11 cellular contexts compared by ENCODE assay signal in the genomic region with DNA sequence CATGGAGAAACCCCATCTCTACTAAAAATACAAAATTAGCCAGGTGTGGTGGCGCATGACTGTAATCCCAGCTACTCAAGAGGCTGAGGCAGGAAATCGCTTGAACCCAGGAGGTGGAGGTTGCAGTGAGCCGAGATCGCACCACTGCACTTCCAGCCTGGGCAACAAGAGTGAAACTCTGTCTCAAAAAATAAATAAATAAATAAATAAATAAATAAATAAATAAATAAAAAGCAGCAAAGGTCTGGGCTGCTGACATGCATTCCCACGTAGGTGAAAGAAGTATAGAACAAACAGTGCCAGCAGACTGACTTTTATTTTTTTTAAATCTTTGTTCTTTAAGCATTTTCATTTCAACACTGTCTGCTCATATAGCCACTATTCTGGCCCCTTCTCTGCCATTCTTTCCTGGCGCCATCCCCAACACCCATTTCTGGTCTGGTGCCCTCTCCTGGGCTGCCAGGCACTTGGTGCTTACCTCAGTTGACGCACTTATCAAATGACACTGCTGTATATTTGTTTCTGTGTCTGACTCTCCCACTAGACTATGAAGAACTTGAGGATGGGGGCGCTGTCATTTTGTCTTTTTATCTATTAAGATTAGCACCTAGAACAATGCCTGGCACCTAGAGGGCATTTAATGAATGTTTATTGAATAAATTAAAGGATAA. TPM values are rescaled to one million over a fixed set of nuclear protein-coding genes. Genes with fewer than 3 reads are reported as not detected.
DNase-seq lines count a peak whose midpoint lies in the region; ATAC-seq and TF ChIP-seq lines count a peak whose summit lies in the region.
"Had no signal": no experiment of that assay in that cellular context is flagged by ENCODE, and none has a peak within 500 bp of the region (broad histone marks: within the 10 kb centered on the region; RNA-seq: fewer than 3 reads in every experiment).

No MANE protein-coding gene starts in this region.

- no peak overlapping the region for H3K4me3 Mint-ChIP-seq in activated CD4-positive, alpha-beta memory T cell treated with anti-CD3 and anti-CD28 coated beads for 36 hours
- no peak overlapping the region for H3K4me3 Mint-ChIP-seq in activated CD4-positive, alpha-beta memory T cell treated with anti-CD3 and anti-CD28 coated beads, Interleukin-2, amount 10 ng/mL, durations not matched to agents 7 days and 5 days
- H3K4me3 Mint-ChIP-seq in activated CD4-positive, alpha-beta T cell treated with anti-CD3 and anti-CD28 coated beads, Interleukin-2, amount 10 ng/mL, durations not matched to agents 24 days and 14 days = no peak overlapping the region
- H3K4me3 Mint-ChIP-seq in osteocyte (ENCODE audit: unreplicated experiment) = no peak overlapping the region

- no peaks in the 10 kb centered on the region for H3K9me3 Mint-ChIP-seq in activated CD4-positive, alpha-beta memory T cell treated with anti-CD3 and anti-CD28 coated beads for 36 hours
- no peaks in the 10 kb centered on the region for H3K9me3 Mint-ChIP-seq in activated CD4-positive, alpha-beta memory T cell treated with anti-CD3 and anti-CD28 coated beads, Interleukin-2, amount 10 ng/mL, durations not matched to agents 7 days and 5 days
- H3K9me3 Mint-ChIP-seq in activated CD4-positive, alpha-beta T cell treated with anti-CD3 and anti-CD28 coated beads, Interleukin-2, amount 10 ng/mL, durations not matched to agents 24 days and 14 days = peaks cover 3% of the 10 kb centered on the region
- H3K9me3 Mint-ChIP-seq in osteocyte (ENCODE audit: unreplicated experiment) = no peaks in the 10 kb centered on the region

- no peak for ATAC-seq in HG03135 (IDR thresholded peaks at IDR 0.05; ENCODE audit: unreplicated experiment)
- ATAC-seq: left cardiac atrium had no signal

- no peaks in the 10 kb centered on the region for H3K4me1 Mint-ChIP-seq in activated CD4-positive, alpha-beta memory T cell treated with anti-CD3 and anti-CD28 coated beads for 36 hours (ENCODE audit: low read depth)
- H3K4me1 Mint-ChIP-seq in activated CD4-positive, alpha-beta memory T cell treated with anti-CD3 and anti-CD28 coated beads, Interleukin-2, amount 10 ng/mL, durations not matched to agents 7 days and 5 days = peaks cover 6% of the 10 kb centered on the region
- H3K4me1 Mint-ChIP-seq in activated CD4-positive, alpha-beta T cell treated with anti-CD3 and anti-CD28 coated beads, Interleukin-2, amount 10 ng/mL, durations not matched to agents 24 days and 14 days = peaks cover 7% of the 10 kb centered on the region
- no peaks in the 10 kb centered on the region for H3K4me1 Mint-ChIP-seq in osteocyte (ENCODE audit: unreplicated experiment)

- no peaks in the 10 kb centered on the region for H3K36me3 Mint-ChIP-seq in activated CD4-positive, alpha-beta memory T cell treated with anti-CD3 and anti-CD28 coated beads for 36 hours
- no peaks in the 10 kb centered on the region for H3K36me3 Mint-ChIP-seq in activated CD4-positive, alpha-beta memory T cell treated with anti-CD3 and anti-CD28 coated beads, Interleukin-2, amount 10 ng/mL, durations not matched to agents 7 days and 5 days (ENCODE audit: low read depth)
- H3K36me3 Mint-ChIP-seq in activated CD4-positive, alpha-beta T cell treated with anti-CD3 and anti-CD28 coated beads, Interleukin-2, amount 10 ng/mL, durations not matched to agents 24 days and 14 days (ENCODE audit: low read depth) = no peaks in the 10 kb centered on the region
- no peaks in the 10 kb centered on the region for H3K36me3 Mint-ChIP-seq in osteocyte (ENCODE audit: unreplicated experiment)

- intact Hi-C loops in activated CD4-positive, alpha-beta memory T cell treated with anti-CD3 and anti-CD28 coated beads for 36 hours (cut with micrococcal nuclease) = no loop called here
- intact Hi-C loops in activated CD4-positive, alpha-beta T cell treated with anti-CD3 and anti-CD28 coated beads, Interleukin-2, amount 10 ng/mL, durations not matched to agents 24 days and 14 days (cut with micrococcal nuclease) = no loop called here

- TF ChIP-seq CTCF in HFF-Myc (IDR thresholded peaks at IDR 0.05; ENCODE audit: low read depth, low read length, missing control alignments) (peak; percentile 8), osteocyte (IDR thresholded peaks at IDR 0.05) (peak; percentile 32)

- H3K27ac Mint-ChIP-seq in activated CD4-positive, alpha-beta memory T cell treated with anti-CD3 and anti-CD28 coated beads for 36 hours = no peak overlapping the region
- H3K27ac Mint-ChIP-seq in activated CD4-positive, alpha-beta memory T cell treated with anti-CD3 and anti-CD28 coated beads, Interleukin-2, amount 10 ng/mL, durations not matched to agents 7 days and 5 days = no peak overlapping the region
- H3K27ac Mint-ChIP-seq in activated CD4-positive, alpha-beta T cell treated with anti-CD3 and anti-CD28 coated beads, Interleukin-2, amount 10 ng/mL, durations not matched to agents 24 days and 14 days = no peak overlapping the region
- H3K27ac Mint-ChIP-seq in osteocyte (ENCODE audit: unreplicated experiment) = no peak overlapping the region

- POLR2A ChIA-PET in activated CD4-positive, alpha-beta memory T cell treated with anti-CD3 and anti-CD28 coated beads for 36 hours (lab: Charles Lee) = no interaction called here
- POLR2A ChIA-PET in activated CD4-positive, alpha-beta memory T cell treated with anti-CD3 and anti-CD28 coated beads, Interleukin-2, amount 10 ng/mL, durations not matched to agents 7 days and 5 days (lab: Charles Lee) = no interaction called here

- CTCF ChIA-PET in activated CD4-positive, alpha-beta memory T cell treated with anti-CD3 and anti-CD28 coated beads for 36 hours (lab: Charles Lee) = interaction anchor here (0.9 kb wide), 1 partner anchor 221 kb away, joined by 4 read pairs; no protein-coding TSS in a partner anchor
- CTCF ChIA-PET in activated CD4-positive, alpha-beta memory T cell treated with anti-CD3 and anti-CD28 coated beads, Interleukin-2, amount 10 ng/mL, durations not matched to agents 7 days and 5 days (lab: Charles Lee) = no interaction called here

- DNase-seq in activated CD4-positive, alpha-beta memory T cell treated with anti-CD3 and anti-CD28 coated beads for 36 hours = peak; percentile 41
- no peak for DNase-seq in activated CD4-positive, alpha-beta memory T cell treated with anti-CD3 and anti-CD28 coated beads, Interleukin-2, amount 10 ng/mL, durations not matched to agents 7 days and 5 days
- DNase-seq in HFF-Myc (ENCODE audit: extremely low read depth, low read depth) (no peak), osteocyte (ENCODE audit: extremely low spot score, unreplicated experiment) (no peak), NCI-H146 (lab: John Stamatoyannopoulos, UW) (no peak), hepatic stellate cell (ENCODE audit: low spot score) (no peak)
- DNase-seq in activated CD4-positive, alpha-beta T cell treated with anti-CD3 and anti-CD28 coated beads, Interleukin-2, amount 10 ng/mL, durations not matched to agents 24 days and 14 days = peak; percentile 53
- DNase-seq: C1 segment of cervical spinal cord, left cardiac atrium, SJCRH30 had no signal

- H3K27me3 Mint-ChIP-seq in activated CD4-positive, alpha-beta memory T cell treated with anti-CD3 and anti-CD28 coated beads for 36 hours = no peaks in the 10 kb centered on the region
- no peaks in the 10 kb centered on the region for H3K27me3 Mint-ChIP-seq in activated CD4-positive, alpha-beta memory T cell treated with anti-CD3 and anti-CD28 coated beads, Interleukin-2, amount 10 ng/mL, durations not matched to agents 7 days and 5 days
- H3K27me3 Mint-ChIP-seq in activated CD4-positive, alpha-beta T cell treated with anti-CD3 and anti-CD28 coated beads, Interleukin-2, amount 10 ng/mL, durations not matched to agents 24 days and 14 days = no peaks in the 10 kb centered on the region
- H3K27me3 Mint-ChIP-seq in osteocyte (ENCODE audit: unreplicated experiment) = peaks cover 20% of the 10 kb centered on the region

- no peak overlapping the region for H3K4me3 ChIP-seq in HFF-Myc (replicated peaks; ENCODE audit: low read depth, low read length)
- H3K4me3 ChIP-seq: SJCRH30 had no signal

RNA-seq across cellular contexts. Expression of gene FAM107B, which starts 15.6 kb away (rescaled TPM):
- 100 to 1,000 TPM; 132 to 138 TPM for total RNA-seq in activated CD4-positive, alpha-beta memory T cell treated with anti-CD3 and anti-CD28 coated beads for 36 hours
- 100 to 1,000 TPM; 229 to 235 TPM for total RNA-seq in activated CD4-positive, alpha-beta memory T cell treated with anti-CD3 and anti-CD28 coated beads, Interleukin-2, amount 10 ng/mL, durations not matched to agents 7 days and 5 days
- 103 and 113 TPM in 2 replicates for total RNA-seq in activated CD4-positive, alpha-beta T cell treated with anti-CD3 and anti-CD28 coated beads, Interleukin-2, amount 10 ng/mL, durations not matched to agents 24 days and 14 days
- total RNA-seq in osteocyte = 40.7 and 47.4 TPM in 2 replicates

Comparison
In these comparisons a context has a peak if more than half of its experiments do, and no peak if none do; other contexts are left out.
1. DNase-seq: peak in activated CD4-positive, alpha-beta memory T cell treated with anti-CD3 and anti-CD28 coated beads for 36 hours (single experiment) and activated CD4-positive, alpha-beta T cell treated with anti-CD3 and anti-CD28 coated beads, Interleukin-2, amount 10 ng/mL, durations not matched to agents 24 days and 14 days (single experiment); none in activated CD4-positive, alpha-beta memory T cell treated with anti-CD3 and anti-CD28 coated beads, Interleukin-2, amount 10 ng/mL, durations not matched to agents 7 days and 5 days (single experiment), HFF-Myc (single experiment), osteocyte (single experiment), NCI-H146 (single experiment) and hepatic stellate cell (single experiment).